In genomic region chr3:12759097-12759679, GRCh38 we compare ENCODE assay signal across 12 cellular contexts. TPM values are rescaled to one million over a fixed set of nuclear protein-coding genes. Genes with fewer than 3 reads are reported as not detected.
DNase-seq lines count a peak whose midpoint lies in the region; ATAC-seq and TF ChIP-seq lines count a peak whose summit lies in the region.
"Had no signal": no experiment of that assay in that cellular context is flagged by ENCODE, and none has a peak within 500 bp of the region (broad histone marks: within the 10 kb centered on the region; RNA-seq: fewer than 3 reads in every experiment).

A gene with protein sequence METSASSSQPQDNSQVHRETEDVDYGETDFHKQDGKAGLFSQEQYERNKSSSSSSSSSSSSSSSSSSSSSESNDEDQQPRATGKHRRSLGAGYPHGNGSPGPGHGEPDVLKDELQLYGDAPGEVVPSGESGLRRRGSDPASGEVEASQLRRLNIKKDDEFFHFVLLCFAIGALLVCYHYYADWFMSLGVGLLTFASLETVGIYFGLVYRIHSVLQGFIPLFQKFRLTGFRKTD (minus strand): TSS chr3:12759259. CDS start chr3:12749832, 9,427 bp downstream.

- H3K4me1 ChIP-seq in HUES6 (ENCODE audit: control insufficient read depth, insufficient read depth, low read length): peaks cover 31% of the 10 kb centered on the region

- H3K4me3 ChIP-seq in HUES6 (ENCODE audit: low read depth, low read length): no peak within 1 kb of the TSS

- ATAC-seq in central memory CD8-positive, alpha-beta T cell (replicated peaks; ENCODE audit: extremely low read depth, poor library complexity, severe bottlenecking): no peak
- ATAC-seq in HG03280 (IDR thresholded peaks at IDR 0.05; ENCODE audit: unreplicated experiment): no peak

- no peaks in the 10 kb centered on the region for H3K9me3 ChIP-seq in HUES6 (ENCODE audit: control insufficient read depth, insufficient read depth, low read depth, low read length)

- H3K36me3 ChIP-seq in HUES6 (ENCODE audit: control insufficient read depth, insufficient read depth, low read length): no peaks in the 10 kb centered on the region

- H3K9me3 Mint-ChIP-seq in central memory CD8-positive, alpha-beta T cell: no peaks in the 10 kb centered on the region
- no peaks in the 10 kb centered on the region for H3K9me3 Mint-ChIP-seq in neural crest cell
- H3K9me3 Mint-ChIP-seq in immature natural killer cell: no peaks in the 10 kb centered on the region

- H3K27me3 ChIP-seq in HUES6 (ENCODE audit: control insufficient read depth, insufficient read depth, low read length): no peaks in the 10 kb centered on the region

- H3K4me3 Mint-ChIP-seq in central memory CD8-positive, alpha-beta T cell: no peak within 1 kb of the TSS
- no peak within 1 kb of the TSS for H3K4me3 Mint-ChIP-seq in neural crest cell
- no peak within 1 kb of the TSS for H3K4me3 Mint-ChIP-seq in immature natural killer cell

- DNase-seq in 8988T (peak; percentile 68), neural crest cell (ENCODE audit: low read depth, low spot score) (no peak), epidermal melanocyte (ENCODE audit: insufficient read length, low spot score) (no peak), immature natural killer cell (no peak)
- no peak for DNase-seq in central memory CD8-positive, alpha-beta T cell (ENCODE audit: low spot score in 2 of 2)
- DNase-seq in activated T-cell treated with anti-CD3 and anti-CD28 coated beads, Interleukin-2, amount 50 U/mL, for 1 hour: no peak
- DNase-seq: amniotic stem cell, hippocampal formation, NCI-H187 treated with DMSO at 0.1 percent for 48 hours had no signal

- H3K9ac ChIP-seq in HUES6 (ENCODE audit: low read length): peak within 1 kb of the TSS; percentile 2

- H3K27ac ChIP-seq in HUES6 (ENCODE audit: low read depth, low read length): no peak within 1 kb of the TSS
- H3K27ac ChIP-seq: C4-2B had no signal

- H3K27ac Mint-ChIP-seq in central memory CD8-positive, alpha-beta T cell (ENCODE audit: low read depth): peak within 1 kb of the TSS; percentile 53
- H3K27ac Mint-ChIP-seq in neural crest cell (ENCODE audit: unreplicated experiment): peak within 1 kb of the TSS; percentile 50
- no peak within 1 kb of the TSS for H3K27ac Mint-ChIP-seq in immature natural killer cell

- H3K4me1 Mint-ChIP-seq in central memory CD8-positive, alpha-beta T cell: peaks cover 4% of the 10 kb centered on the region
- H3K4me1 Mint-ChIP-seq in neural crest cell (no peaks in the 10 kb centered on the region), immature natural killer cell (no peaks in the 10 kb centered on the region)

- H3K27me3 Mint-ChIP-seq in central memory CD8-positive, alpha-beta T cell: peaks cover 56% of the 10 kb centered on the region
- H3K27me3 Mint-ChIP-seq in neural crest cell (ENCODE audit: low read depth) (no peaks in the 10 kb centered on the region), immature natural killer cell (ENCODE audit: low read depth in 3 of 3) (peaks cover 2 to 6% (median 3%) of the 10 kb centered on the region in 3 donors)

- no peaks in the 10 kb centered on the region for H3K36me3 Mint-ChIP-seq in central memory CD8-positive, alpha-beta T cell (ENCODE audit: insufficient read depth)
- no peaks in the 10 kb centered on the region for H3K36me3 Mint-ChIP-seq in neural crest cell (ENCODE audit: low read depth)
- H3K36me3 Mint-ChIP-seq in immature natural killer cell: no peaks in the 10 kb centered on the region

- no peak for TF ChIP-seq CTCF in neural crest cell (conservative IDR thresholded peaks at IDR 0.05)

RNA-seq across cellular contexts. Expression of the gene that starts here (rescaled TPM):
- total RNA-seq in neural crest cell: not detected in 2 replicates
- polyA plus RNA-seq in immature natural killer cell: 1 to 10 TPM in 2 of 3 donors, not detected in 1; 3.3 to 7.0 TPM

Comparison
In these comparisons a context has a peak if more than half of its experiments do, and no peak if none do; other contexts are left out.
1. H3K27ac Mint-ChIP-seq: peak in central memory CD8-positive, alpha-beta T cell (single experiment) and neural crest cell (single experiment); none in immature natural killer cell (0 of 6).